In the genomic region with DNA sequence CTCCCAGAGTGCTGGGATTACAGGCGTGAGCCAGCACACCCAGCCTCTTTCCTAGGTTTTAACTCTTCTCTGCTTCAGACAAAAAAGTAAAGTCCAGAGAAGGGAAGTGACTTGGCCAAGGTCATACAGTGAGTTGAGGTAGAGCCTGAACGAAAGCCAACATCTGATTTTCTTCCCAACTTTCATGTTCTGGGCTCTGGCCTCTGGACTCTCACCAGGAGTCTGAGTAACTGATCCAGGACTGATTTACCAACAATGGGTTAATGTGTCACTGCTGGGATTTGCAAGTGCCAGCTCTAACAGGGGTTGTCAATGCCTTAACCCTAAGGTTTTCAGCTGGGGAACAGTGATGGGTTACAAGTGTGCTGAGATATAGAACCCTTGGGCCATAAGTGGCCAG, we compare ENCODE assay signal across 3 cellular contexts.
TF ChIP-seq lines count a peak whose summit lies in the region.

No MANE protein-coding gene starts in this region.

TF ChIP-seq in A549, 52 proteins besides CTCF, POLR2A, EP300 and RAD21:
- TF ChIP-seq RFX5 (IDR thresholded peaks at IDR 0.05) (no peak), NFE2L2 (conservative IDR thresholded peaks at IDR 0.05; ENCODE audit: low read length) (no peak)
- TF ChIP-seq, protein P1, sequence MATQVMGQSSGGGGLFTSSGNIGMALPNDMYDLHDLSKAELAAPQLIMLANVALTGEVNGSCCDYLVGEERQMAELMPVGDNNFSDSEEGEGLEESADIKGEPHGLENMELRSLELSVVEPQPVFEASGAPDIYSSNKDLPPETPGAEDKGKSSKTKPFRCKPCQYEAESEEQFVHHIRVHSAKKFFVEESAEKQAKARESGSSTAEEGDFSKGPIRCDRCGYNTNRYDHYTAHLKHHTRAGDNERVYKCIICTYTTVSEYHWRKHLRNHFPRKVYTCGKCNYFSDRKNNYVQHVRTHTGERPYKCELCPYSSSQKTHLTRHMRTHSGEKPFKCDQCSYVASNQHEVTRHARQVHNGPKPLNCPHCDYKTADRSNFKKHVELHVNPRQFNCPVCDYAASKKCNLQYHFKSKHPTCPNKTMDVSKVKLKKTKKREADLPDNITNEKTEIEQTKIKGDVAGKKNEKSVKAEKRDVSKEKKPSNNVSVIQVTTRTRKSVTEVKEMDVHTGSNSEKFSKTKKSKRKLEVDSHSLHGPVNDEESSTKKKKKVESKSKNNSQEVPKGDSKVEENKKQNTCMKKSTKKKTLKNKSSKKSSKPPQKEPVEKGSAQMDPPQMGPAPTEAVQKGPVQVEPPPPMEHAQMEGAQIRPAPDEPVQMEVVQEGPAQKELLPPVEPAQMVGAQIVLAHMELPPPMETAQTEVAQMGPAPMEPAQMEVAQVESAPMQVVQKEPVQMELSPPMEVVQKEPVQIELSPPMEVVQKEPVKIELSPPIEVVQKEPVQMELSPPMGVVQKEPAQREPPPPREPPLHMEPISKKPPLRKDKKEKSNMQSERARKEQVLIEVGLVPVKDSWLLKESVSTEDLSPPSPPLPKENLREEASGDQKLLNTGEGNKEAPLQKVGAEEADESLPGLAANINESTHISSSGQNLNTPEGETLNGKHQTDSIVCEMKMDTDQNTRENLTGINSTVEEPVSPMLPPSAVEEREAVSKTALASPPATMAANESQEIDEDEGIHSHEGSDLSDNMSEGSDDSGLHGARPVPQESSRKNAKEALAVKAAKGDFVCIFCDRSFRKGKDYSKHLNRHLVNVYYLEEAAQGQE (IDR thresholded peaks at IDR 0.05) = peak; percentile 43; the same call in 1 of the 2 replicates
TF ChIP-seq in A549: peak in this region for 1.

TF ChIP-seq in H1, 55 proteins besides CTCF, POLR2A, EP300 and RAD21 (continues in another document):
- TF ChIP-seq HDAC2 (IDR thresholded peaks at IDR 0.05; ENCODE audit: borderline replicate concordance in 1 of 2, low read depth in 2 of 2, low read length in 2 of 2) (no peak), TAF1 (IDR thresholded peaks at IDR 0.05; ENCODE audit: low read depth, low read length) (no peak), RNF2 (IDR thresholded peaks at IDR 0.05; ENCODE audit: borderline replicate concordance, low read depth, low read length, missing control alignments, poor library complexity, severe bottlenecking) (no peak), POU5F1 (IDR thresholded peaks at IDR 0.05; ENCODE audit: low read depth, low read length) (no peak), SRF (IDR thresholded peaks at IDR 0.05; ENCODE audit: low read depth, low read length) (no peak), SIX5 (IDR thresholded peaks at IDR 0.05; ENCODE audit: low read depth, low read length) (no peak), CREB1 (IDR thresholded peaks at IDR 0.05) (no peak), NRF1 (IDR thresholded peaks at IDR 0.05; ENCODE audit: low read depth, low read length) (no peak), RBBP5 (IDR thresholded peaks at IDR 0.05; ENCODE audit: borderline replicate concordance, low read depth, low read length) (no peak), GTF2F1 (IDR thresholded peaks at IDR 0.05; ENCODE audit: borderline replicate concordance, low read depth, low read length) (no peak), SIN3A (conservative IDR thresholded peaks at IDR 0.05 in 1 of 2, IDR thresholded peaks at IDR 0.05 in 1 of 2; ENCODE audit: low read depth in 1 of 2, low read length in 2 of 2) (no peak), CEBPB (IDR thresholded peaks at IDR 0.05; ENCODE audit: low read depth, low read length) (no peak)
- TF ChIP-seq, protein P2, sequence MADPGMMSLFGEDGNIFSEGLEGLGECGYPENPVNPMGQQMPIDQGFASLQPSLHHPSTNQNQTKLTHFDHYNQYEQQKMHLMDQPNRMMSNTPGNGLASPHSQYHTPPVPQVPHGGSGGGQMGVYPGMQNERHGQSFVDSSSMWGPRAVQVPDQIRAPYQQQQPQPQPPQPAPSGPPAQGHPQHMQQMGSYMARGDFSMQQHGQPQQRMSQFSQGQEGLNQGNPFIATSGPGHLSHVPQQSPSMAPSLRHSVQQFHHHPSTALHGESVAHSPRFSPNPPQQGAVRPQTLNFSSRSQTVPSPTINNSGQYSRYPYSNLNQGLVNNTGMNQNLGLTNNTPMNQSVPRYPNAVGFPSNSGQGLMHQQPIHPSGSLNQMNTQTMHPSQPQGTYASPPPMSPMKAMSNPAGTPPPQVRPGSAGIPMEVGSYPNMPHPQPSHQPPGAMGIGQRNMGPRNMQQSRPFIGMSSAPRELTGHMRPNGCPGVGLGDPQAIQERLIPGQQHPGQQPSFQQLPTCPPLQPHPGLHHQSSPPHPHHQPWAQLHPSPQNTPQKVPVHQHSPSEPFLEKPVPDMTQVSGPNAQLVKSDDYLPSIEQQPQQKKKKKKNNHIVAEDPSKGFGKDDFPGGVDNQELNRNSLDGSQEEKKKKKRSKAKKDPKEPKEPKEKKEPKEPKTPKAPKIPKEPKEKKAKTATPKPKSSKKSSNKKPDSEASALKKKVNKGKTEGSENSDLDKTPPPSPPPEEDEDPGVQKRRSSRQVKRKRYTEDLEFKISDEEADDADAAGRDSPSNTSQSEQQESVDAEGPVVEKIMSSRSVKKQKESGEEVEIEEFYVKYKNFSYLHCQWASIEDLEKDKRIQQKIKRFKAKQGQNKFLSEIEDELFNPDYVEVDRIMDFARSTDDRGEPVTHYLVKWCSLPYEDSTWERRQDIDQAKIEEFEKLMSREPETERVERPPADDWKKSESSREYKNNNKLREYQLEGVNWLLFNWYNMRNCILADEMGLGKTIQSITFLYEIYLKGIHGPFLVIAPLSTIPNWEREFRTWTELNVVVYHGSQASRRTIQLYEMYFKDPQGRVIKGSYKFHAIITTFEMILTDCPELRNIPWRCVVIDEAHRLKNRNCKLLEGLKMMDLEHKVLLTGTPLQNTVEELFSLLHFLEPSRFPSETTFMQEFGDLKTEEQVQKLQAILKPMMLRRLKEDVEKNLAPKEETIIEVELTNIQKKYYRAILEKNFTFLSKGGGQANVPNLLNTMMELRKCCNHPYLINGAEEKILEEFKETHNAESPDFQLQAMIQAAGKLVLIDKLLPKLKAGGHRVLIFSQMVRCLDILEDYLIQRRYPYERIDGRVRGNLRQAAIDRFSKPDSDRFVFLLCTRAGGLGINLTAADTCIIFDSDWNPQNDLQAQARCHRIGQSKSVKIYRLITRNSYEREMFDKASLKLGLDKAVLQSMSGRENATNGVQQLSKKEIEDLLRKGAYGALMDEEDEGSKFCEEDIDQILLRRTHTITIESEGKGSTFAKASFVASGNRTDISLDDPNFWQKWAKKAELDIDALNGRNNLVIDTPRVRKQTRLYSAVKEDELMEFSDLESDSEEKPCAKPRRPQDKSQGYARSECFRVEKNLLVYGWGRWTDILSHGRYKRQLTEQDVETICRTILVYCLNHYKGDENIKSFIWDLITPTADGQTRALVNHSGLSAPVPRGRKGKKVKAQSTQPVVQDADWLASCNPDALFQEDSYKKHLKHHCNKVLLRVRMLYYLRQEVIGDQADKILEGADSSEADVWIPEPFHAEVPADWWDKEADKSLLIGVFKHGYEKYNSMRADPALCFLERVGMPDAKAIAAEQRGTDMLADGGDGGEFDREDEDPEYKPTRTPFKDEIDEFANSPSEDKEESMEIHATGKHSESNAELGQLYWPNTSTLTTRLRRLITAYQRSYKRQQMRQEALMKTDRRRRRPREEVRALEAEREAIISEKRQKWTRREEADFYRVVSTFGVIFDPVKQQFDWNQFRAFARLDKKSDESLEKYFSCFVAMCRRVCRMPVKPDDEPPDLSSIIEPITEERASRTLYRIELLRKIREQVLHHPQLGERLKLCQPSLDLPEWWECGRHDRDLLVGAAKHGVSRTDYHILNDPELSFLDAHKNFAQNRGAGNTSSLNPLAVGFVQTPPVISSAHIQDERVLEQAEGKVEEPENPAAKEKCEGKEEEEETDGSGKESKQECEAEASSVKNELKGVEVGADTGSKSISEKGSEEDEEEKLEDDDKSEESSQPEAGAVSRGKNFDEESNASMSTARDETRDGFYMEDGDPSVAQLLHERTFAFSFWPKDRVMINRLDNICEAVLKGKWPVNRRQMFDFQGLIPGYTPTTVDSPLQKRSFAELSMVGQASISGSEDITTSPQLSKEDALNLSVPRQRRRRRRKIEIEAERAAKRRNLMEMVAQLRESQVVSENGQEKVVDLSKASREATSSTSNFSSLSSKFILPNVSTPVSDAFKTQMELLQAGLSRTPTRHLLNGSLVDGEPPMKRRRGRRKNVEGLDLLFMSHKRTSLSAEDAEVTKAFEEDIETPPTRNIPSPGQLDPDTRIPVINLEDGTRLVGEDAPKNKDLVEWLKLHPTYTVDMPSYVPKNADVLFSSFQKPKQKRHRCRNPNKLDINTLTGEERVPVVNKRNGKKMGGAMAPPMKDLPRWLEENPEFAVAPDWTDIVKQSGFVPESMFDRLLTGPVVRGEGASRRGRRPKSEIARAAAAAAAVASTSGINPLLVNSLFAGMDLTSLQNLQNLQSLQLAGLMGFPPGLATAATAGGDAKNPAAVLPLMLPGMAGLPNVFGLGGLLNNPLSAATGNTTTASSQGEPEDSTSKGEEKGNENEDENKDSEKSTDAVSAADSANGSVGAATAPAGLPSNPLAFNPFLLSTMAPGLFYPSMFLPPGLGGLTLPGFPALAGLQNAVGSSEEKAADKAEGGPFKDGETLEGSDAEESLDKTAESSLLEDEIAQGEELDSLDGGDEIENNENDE (IDR thresholded peaks at IDR 0.05; ENCODE audit: insufficient replicate concordance, low read length) = no peak

TF ChIP-seq in HepG2, 621 proteins besides CTCF, POLR2A, EP300 and RAD21 (continues in another document):
- no peak for TF ChIP-seq YEATS2 (CRISPR knock-in tag; IDR thresholded peaks at IDR 0.05; ENCODE audit: borderline replicate concordance)
- TF ChIP-seq, protein P3, sequence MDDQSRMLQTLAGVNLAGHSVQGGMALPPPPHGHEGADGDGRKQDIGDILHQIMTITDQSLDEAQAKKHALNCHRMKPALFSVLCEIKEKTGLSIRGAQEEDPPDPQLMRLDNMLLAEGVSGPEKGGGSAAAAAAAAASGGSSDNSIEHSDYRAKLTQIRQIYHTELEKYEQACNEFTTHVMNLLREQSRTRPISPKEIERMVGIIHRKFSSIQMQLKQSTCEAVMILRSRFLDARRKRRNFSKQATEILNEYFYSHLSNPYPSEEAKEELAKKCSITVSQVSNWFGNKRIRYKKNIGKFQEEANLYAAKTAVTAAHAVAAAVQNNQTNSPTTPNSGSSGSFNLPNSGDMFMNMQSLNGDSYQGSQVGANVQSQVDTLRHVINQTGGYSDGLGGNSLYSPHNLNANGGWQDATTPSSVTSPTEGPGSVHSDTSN (CRISPR knock-in tag; IDR thresholded peaks at IDR 0.05; ENCODE audit: borderline replicate concordance) = no peak
- TF ChIP-seq SNAPC2 (CRISPR knock-in tag; IDR thresholded peaks at IDR 0.05) = no peak
- TF ChIP-seq, protein P4, sequence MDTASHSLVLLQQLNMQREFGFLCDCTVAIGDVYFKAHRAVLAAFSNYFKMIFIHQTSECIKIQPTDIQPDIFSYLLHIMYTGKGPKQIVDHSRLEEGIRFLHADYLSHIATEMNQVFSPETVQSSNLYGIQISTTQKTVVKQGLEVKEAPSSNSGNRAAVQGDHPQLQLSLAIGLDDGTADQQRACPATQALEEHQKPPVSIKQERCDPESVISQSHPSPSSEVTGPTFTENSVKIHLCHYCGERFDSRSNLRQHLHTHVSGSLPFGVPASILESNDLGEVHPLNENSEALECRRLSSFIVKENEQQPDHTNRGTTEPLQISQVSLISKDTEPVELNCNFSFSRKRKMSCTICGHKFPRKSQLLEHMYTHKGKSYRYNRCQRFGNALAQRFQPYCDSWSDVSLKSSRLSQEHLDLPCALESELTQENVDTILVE (CRISPR knock-in tag; IDR thresholded peaks at IDR 0.05) = no peak
- TF ChIP-seq FOXP1 (IDR thresholded peaks at IDR 0.05) = no peak
- TF ChIP-seq FOXP1 (CRISPR knock-in tag; IDR thresholded peaks at IDR 0.05) = no peak
- 0 out of 2 replicates have a peak, but pooled peaks have one; percentile 18 for TF ChIP-seq SALL1 (CRISPR knock-in tag; IDR thresholded peaks at IDR 0.05)
- no peak for TF ChIP-seq ZNF232 (CRISPR knock-in tag; IDR thresholded peaks at IDR 0.05; ENCODE audit: borderline replicate concordance)
- TF ChIP-seq HCFC1 (IDR thresholded peaks at IDR 0.05; ENCODE audit: low read depth, low read length) = no peak
- no peak for TF ChIP-seq POLR2AphosphoS5 (IDR thresholded peaks at IDR 0.05; ENCODE audit: low read depth, low read length)
- peak; percentile 93 for TF ChIP-seq ZMYM3 (CRISPR knock-in tag; IDR thresholded peaks at IDR 0.05)
- peak; percentile 92 for TF ChIP-seq ZNF652 (CRISPR knock-in tag; IDR thresholded peaks at IDR 0.05; ENCODE audit: borderline replicate concordance, low read depth)
- no peak for TF ChIP-seq ZBTB3 (CRISPR knock-in tag; IDR thresholded peaks at IDR 0.05; ENCODE audit: borderline replicate concordance, low read depth)
- TF ChIP-seq, protein P5, sequence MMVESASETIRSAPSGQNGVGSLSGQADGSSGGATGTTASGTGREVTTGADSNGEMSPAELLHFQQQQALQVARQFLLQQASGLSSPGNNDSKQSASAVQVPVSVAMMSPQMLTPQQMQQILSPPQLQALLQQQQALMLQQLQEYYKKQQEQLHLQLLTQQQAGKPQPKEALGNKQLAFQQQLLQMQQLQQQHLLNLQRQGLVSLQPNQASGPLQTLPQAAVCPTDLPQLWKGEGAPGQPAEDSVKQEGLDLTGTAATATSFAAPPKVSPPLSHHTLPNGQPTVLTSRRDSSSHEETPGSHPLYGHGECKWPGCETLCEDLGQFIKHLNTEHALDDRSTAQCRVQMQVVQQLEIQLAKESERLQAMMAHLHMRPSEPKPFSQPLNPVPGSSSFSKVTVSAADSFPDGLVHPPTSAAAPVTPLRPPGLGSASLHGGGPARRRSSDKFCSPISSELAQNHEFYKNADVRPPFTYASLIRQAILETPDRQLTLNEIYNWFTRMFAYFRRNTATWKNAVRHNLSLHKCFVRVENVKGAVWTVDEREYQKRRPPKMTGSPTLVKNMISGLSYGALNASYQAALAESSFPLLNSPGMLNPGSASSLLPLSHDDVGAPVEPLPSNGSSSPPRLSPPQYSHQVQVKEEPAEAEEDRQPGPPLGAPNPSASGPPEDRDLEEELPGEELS (CRISPR knock-in tag; IDR thresholded peaks at IDR 0.05) = no peak
- no peak for TF ChIP-seq NR2F2 (IDR thresholded peaks at IDR 0.05; ENCODE audit: borderline replicate concordance, low read depth)
- TF ChIP-seq, protein P6, sequence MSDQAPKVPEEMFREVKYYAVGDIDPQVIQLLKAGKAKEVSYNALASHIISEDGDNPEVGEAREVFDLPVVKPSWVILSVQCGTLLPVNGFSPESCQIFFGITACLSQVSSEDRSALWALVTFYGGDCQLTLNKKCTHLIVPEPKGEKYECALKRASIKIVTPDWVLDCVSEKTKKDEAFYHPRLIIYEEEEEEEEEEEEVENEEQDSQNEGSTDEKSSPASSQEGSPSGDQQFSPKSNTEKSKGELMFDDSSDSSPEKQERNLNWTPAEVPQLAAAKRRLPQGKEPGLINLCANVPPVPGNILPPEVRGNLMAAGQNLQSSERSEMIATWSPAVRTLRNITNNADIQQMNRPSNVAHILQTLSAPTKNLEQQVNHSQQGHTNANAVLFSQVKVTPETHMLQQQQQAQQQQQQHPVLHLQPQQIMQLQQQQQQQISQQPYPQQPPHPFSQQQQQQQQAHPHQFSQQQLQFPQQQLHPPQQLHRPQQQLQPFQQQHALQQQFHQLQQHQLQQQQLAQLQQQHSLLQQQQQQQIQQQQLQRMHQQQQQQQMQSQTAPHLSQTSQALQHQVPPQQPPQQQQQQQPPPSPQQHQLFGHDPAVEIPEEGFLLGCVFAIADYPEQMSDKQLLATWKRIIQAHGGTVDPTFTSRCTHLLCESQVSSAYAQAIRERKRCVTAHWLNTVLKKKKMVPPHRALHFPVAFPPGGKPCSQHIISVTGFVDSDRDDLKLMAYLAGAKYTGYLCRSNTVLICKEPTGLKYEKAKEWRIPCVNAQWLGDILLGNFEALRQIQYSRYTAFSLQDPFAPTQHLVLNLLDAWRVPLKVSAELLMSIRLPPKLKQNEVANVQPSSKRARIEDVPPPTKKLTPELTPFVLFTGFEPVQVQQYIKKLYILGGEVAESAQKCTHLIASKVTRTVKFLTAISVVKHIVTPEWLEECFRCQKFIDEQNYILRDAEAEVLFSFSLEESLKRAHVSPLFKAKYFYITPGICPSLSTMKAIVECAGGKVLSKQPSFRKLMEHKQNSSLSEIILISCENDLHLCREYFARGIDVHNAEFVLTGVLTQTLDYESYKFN (CRISPR knock-in tag; conservative IDR thresholded peaks at IDR 0.05) = peak; percentile 34
- TF ChIP-seq NR2F1 (CRISPR knock-in tag; IDR thresholded peaks at IDR 0.05) = no peak
